8 cellular contexts compared by ENCODE assay signal in the genomic region with DNA sequence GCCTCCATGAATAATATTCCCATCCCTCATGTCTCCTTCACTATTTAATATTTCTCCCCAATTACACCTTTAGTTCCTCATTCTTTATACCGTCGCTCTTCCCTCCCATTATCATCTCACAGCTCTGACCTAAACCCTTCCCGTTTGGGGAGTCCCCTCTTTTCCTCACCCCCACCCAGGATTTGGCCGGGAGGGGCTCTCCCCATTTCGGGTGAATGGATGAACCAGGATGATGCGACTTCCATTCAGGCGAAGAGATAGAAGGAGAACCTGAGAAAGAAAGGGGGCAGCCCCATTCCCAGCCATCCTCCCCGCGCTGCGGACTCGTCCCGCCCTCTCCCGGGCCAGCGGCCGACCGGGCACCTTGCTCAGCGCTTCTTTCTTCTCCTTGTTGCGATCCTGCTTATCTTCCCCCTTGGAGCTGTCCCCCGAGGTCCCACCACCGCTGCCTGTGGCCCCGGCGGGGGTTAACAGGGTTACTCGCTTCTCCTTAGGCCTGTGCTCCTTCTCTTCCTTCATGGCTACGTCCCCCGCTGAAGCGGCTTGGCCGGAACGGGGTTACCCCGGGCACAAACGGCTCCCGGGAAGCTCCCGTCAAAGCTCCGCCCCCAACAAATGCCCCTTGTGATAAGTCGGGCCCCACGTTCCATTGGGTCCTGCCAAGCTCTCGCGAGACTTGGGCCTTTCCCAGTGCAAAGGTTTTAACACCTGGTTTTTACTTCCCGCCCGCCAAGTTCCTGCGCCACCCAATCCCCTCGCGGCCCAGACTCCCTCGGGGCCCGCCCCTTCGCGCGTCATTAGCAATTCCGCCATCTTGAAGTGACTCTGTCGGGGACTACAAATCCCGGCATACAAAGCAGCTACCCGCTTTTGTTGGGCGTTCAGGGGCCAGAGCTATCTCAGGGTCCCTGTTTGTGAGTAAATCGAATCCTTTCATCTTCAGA. TPM values are rescaled to one million over a fixed set of nuclear protein-coding genes. Genes with fewer than 3 reads are reported as not detected.
DNase-seq lines count a peak whose midpoint lies in the region; ATAC-seq and TF ChIP-seq lines count a peak whose summit lies in the region.

A gene with protein sequence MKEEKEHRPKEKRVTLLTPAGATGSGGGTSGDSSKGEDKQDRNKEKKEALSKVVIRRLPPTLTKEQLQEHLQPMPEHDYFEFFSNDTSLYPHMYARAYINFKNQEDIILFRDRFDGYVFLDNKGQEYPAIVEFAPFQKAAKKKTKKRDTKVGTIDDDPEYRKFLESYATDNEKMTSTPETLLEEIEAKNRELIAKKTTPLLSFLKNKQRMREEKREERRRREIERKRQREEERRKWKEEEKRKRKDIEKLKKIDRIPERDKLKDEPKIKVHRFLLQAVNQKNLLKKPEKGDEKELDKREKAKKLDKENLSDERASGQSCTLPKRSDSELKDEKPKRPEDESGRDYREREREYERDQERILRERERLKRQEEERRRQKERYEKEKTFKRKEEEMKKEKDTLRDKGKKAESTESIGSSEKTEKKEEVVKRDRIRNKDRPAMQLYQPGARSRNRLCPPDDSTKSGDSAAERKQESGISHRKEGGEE (minus strand): TSS at position 554 of the 944 bp plus-strand sequence. CDS start 35 bp downstream, at position 519.

- TSS peak; percentile 60 for BruUV-seq in PC-3 (replicated peaks; lab: Mats Ljungman, UMichigan)

- peaks cover 6% of the 10 kb centered on the region; the same call in 1 of the 2 replicates for H3K4me1 ChIP-seq in PC-3 (ENCODE audit: insufficient read depth, low read length)
- no peaks in the 10 kb centered on the region for H3K4me1 ChIP-seq in mucosa of descending colon (ENCODE audit: low read depth)

- peaks cover 20% of the 10 kb centered on the region; the same call in 1 of the 2 replicates for H3K36me3 ChIP-seq in PC-3 (ENCODE audit: low read depth, low read length)
- H3K36me3 ChIP-seq in mucosa of descending colon (ENCODE audit: low read depth) = no peaks in the 10 kb centered on the region

- H3K27me3 ChIP-seq in PC-3 (ENCODE audit: low read length) = no peaks in the 10 kb centered on the region

- H3K27ac ChIP-seq in PC-3 (ENCODE audit: low read length) (peak within 1 kb of the TSS; percentile 55), epithelial cell of prostate (peak within 1 kb of the TSS; percentile 66)

- peak within 1 kb of the TSS; percentile 98 to 99 (median 98) for H3K4me3 Mint-ChIP-seq in IgD-negative memory B cell

- peaks cover 27% of the 10 kb centered on the region for H3K79me2 ChIP-seq in PC-3 (ENCODE audit: low read length)

- POLR2A ChIA-PET in PC-3 (lab: Charles Lee; ENCODE audit: unreplicated experiment) = interaction anchor here (0.5 to 1.0 kb wide), 7 partner anchors 9 to 278 kb away, joined by 3 to 12 read pairs (median 3); a partner anchor contains a TSS

- CTCF ChIA-PET in PC-3 (lab: Charles Lee) = interaction anchor here (0.5 to 1.3 kb wide), 5 partner anchors 61 to 340 kb away, joined by 3 to 10 read pairs (median 5); a partner anchor contains a TSS

- peaks cover 2% of the 10 kb centered on the region for H3K36me3 Mint-ChIP-seq in IgD-negative memory B cell

- H3K9me3 ChIP-seq in PC-3 (ENCODE audit: low read length) (no peaks in the 10 kb centered on the region), mucosa of descending colon (no peaks in the 10 kb centered on the region)

- intact Hi-C loops in PC-3 (cut with micrococcal nuclease) (loop anchor here (1.0 to 2.0 kb wide), 2 partner anchors 19 to 62 kb away; a partner anchor contains a TSS), mucosa of descending colon (cut with DNase I, micrococcal nuclease) (no loop called here)

- H3K4me1 Mint-ChIP-seq in IgD-negative memory B cell = peaks cover 9 to 13% (median 10%) of the 10 kb centered on the region in 3 donors

- peak within 1 kb of the TSS; percentile 92 to 99 (median 99) for H3K27ac Mint-ChIP-seq in IgD-negative memory B cell

- no peaks in the 10 kb centered on the region for H3K27me3 Mint-ChIP-seq in IgD-negative memory B cell

- H4K20me1 ChIP-seq in PC-3 (ENCODE audit: low read length) = no peaks in the 10 kb centered on the region

- peak; percentile 98 for DNase-seq in DMS 273 treated with DMSO at 0.1 percent for 48 hours (lab: John Stamatoyannopoulos, UW)
- peak; percentile 98 for DNase-seq in PC-3
- peak; percentile 87 for DNase-seq in activated T-cell treated with anti-CD3 and anti-CD28 coated beads for 48 hours (ENCODE audit: low read depth)
- DNase-seq in epithelial cell of prostate (ENCODE audit: low read depth, low spot score) = peak; percentile 92
- peak; percentile 94 to 97 (median 94) for DNase-seq in mucosa of descending colon
- DNase-seq in stimulated activated CD8-positive, alpha-beta memory T cell treated with anti-CD3 and anti-CD28 coated beads, Interleukin-4, amount 100 ng/mL, for 24 hours (ENCODE audit: low read depth) = peak; percentile 86

- peak within 1 kb of the TSS; percentile 100 for H2AFZ ChIP-seq in PC-3 (ENCODE audit: low read length)

- peak within 1 kb of the TSS; percentile 99 for H3K4me2 ChIP-seq in PC-3 (ENCODE audit: low read length)

- ATAC-seq in GM21529 (IDR thresholded peaks at IDR 0.05; ENCODE audit: unreplicated experiment) = peak; percentile 94
- ATAC-seq in PC-3 = peak; percentile 94
- peak; percentile 99 for ATAC-seq in mucosa of descending colon

- H3K9me2 ChIP-seq in PC-3 (replicated peaks; ENCODE audit: low read length) = no peaks in the 10 kb centered on the region

- no peaks in the 10 kb centered on the region for H3K9me3 Mint-ChIP-seq in IgD-negative memory B cell

- H3F3A ChIP-seq in PC-3 (ENCODE audit: low read length, unreplicated experiment) = no peaks in the 10 kb centered on the region

- H3K4me3 ChIP-seq in PC-3 (ENCODE audit: low read length) (peak within 1 kb of the TSS; percentile 100), mucosa of descending colon (peak within 1 kb of the TSS; percentile 32)

- H3K9ac ChIP-seq in PC-3 (ENCODE audit: low read length) = peak within 1 kb of the TSS; percentile 96

- TF ChIP-seq CTCF in PC-3 (conservative IDR thresholded peaks at IDR 0.05; ENCODE audit: low read depth, low read length) (no peak), mucosa of descending colon (IDR thresholded peaks at IDR 0.05) (no peak)

RNA-seq across cellular contexts. Expression of the gene that starts here (rescaled TPM):
- 12.4 TPM for polyA plus RNA-seq in IgD-negative memory B cell
- total RNA-seq in PC-3 (2014; rRNA removed) = 4.7 and 8.1 TPM in 2 replicates
- total RNA-seq in mucosa of descending colon = 10 to 100 TPM in 1 of 3 donors, 1 to 10 TPM in 2; 7.2 to 11.1 (median 8.8) TPM

Comparison
In these comparisons a context has a peak if more than half of its experiments do, and no peak if none do; other contexts are left out.
1. Peak in every context shown above with its lines: DNase-seq, ATAC-seq, H3K4me3 ChIP-seq and H3K27ac ChIP-seq.